Comparison of ENCODE assay signal across 1 cellular context in the genomic region with DNA sequence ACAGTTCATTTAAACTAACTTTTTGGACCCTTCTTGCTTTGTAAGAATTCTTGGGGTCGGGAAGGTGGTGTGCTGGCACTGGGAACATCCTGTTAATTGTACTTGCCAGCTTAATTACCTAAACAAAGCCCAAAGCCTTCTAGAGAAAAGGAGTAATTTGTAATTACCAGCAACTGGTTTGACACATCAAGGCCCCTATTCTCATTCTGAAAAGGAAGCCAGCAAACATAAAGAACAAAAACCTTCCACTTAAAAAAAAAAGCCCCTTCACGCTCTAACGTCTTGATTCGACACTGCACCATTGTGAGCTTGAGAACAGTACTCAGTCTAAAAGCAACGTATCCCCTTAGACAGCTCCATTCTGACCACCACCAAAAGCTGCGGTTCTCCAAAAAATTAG.
TF ChIP-seq lines count a peak whose summit lies in the region.

No MANE protein-coding gene starts in this region.

TF ChIP-seq in WTC11, 78 proteins besides CTCF, POLR2A, EP300 and RAD21 (continued from another document):
- TF ChIP-seq, protein P1, sequence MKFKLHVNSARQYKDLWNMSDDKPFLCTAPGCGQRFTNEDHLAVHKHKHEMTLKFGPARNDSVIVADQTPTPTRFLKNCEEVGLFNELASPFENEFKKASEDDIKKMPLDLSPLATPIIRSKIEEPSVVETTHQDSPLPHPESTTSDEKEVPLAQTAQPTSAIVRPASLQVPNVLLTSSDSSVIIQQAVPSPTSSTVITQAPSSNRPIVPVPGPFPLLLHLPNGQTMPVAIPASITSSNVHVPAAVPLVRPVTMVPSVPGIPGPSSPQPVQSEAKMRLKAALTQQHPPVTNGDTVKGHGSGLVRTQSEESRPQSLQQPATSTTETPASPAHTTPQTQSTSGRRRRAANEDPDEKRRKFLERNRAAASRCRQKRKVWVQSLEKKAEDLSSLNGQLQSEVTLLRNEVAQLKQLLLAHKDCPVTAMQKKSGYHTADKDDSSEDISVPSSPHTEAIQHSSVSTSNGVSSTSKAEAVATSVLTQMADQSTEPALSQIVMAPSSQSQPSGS (CRISPR knock-in tag; IDR thresholded peaks at IDR 0.05; ENCODE audit: borderline replicate concordance, low read depth): no peak
- no peak for TF ChIP-seq MXD4 (CRISPR knock-in tag; IDR thresholded peaks at IDR 0.05; ENCODE audit: borderline replicate concordance)
- no peak for TF ChIP-seq JUN (CRISPR knock-in tag; IDR thresholded peaks at IDR 0.05)
- no peak for TF ChIP-seq ATF1 (CRISPR knock-in tag; IDR thresholded peaks at IDR 0.05)
- no peak for TF ChIP-seq ZNF232 (CRISPR knock-in tag; IDR thresholded peaks at IDR 0.05)
- no peak for TF ChIP-seq NFATC4 (CRISPR knock-in tag; IDR thresholded peaks at IDR 0.05)
- TF ChIP-seq SMAD4 (CRISPR knock-in tag; IDR thresholded peaks at IDR 0.05): no peak
- TF ChIP-seq, protein P2, sequence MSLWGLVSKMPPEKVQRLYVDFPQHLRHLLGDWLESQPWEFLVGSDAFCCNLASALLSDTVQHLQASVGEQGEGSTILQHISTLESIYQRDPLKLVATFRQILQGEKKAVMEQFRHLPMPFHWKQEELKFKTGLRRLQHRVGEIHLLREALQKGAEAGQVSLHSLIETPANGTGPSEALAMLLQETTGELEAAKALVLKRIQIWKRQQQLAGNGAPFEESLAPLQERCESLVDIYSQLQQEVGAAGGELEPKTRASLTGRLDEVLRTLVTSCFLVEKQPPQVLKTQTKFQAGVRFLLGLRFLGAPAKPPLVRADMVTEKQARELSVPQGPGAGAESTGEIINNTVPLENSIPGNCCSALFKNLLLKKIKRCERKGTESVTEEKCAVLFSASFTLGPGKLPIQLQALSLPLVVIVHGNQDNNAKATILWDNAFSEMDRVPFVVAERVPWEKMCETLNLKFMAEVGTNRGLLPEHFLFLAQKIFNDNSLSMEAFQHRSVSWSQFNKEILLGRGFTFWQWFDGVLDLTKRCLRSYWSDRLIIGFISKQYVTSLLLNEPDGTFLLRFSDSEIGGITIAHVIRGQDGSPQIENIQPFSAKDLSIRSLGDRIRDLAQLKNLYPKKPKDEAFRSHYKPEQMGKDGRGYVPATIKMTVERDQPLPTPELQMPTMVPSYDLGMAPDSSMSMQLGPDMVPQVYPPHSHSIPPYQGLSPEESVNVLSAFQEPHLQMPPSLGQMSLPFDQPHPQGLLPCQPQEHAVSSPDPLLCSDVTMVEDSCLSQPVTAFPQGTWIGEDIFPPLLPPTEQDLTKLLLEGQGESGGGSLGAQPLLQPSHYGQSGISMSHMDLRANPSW (CRISPR knock-in tag; conservative IDR thresholded peaks at IDR 0.05; ENCODE audit: low read depth): no peak
- TF ChIP-seq, protein P3, sequence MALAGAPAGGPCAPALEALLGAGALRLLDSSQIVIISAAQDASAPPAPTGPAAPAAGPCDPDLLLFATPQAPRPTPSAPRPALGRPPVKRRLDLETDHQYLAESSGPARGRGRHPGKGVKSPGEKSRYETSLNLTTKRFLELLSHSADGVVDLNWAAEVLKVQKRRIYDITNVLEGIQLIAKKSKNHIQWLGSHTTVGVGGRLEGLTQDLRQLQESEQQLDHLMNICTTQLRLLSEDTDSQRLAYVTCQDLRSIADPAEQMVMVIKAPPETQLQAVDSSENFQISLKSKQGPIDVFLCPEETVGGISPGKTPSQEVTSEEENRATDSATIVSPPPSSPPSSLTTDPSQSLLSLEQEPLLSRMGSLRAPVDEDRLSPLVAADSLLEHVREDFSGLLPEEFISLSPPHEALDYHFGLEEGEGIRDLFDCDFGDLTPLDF (CRISPR knock-in tag; IDR thresholded peaks at IDR 0.05): no peak
- TF ChIP-seq ZNF416 (CRISPR knock-in tag; IDR thresholded peaks at IDR 0.05): no peak
- no peak for TF ChIP-seq GRHL2 (CRISPR knock-in tag; IDR thresholded peaks at IDR 0.05; ENCODE audit: insufficient replicate concordance, severe bottlenecking)
- no peak for TF ChIP-seq RORB (CRISPR knock-in tag; IDR thresholded peaks at IDR 0.05)
- TF ChIP-seq, protein P4, sequence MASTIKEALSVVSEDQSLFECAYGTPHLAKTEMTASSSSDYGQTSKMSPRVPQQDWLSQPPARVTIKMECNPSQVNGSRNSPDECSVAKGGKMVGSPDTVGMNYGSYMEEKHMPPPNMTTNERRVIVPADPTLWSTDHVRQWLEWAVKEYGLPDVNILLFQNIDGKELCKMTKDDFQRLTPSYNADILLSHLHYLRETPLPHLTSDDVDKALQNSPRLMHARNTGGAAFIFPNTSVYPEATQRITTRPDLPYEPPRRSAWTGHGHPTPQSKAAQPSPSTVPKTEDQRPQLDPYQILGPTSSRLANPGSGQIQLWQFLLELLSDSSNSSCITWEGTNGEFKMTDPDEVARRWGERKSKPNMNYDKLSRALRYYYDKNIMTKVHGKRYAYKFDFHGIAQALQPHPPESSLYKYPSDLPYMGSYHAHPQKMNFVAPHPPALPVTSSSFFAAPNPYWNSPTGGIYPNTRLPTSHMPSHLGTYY (CRISPR knock-in tag; IDR thresholded peaks at IDR 0.05): no peak
- no peak for TF ChIP-seq NFYB (CRISPR knock-in tag; conservative IDR thresholded peaks at IDR 0.05; ENCODE audit: low read depth)
- no peak for TF ChIP-seq RELA (CRISPR knock-in tag; IDR thresholded peaks at IDR 0.05; ENCODE audit: borderline replicate concordance)
- TF ChIP-seq, protein P5, sequence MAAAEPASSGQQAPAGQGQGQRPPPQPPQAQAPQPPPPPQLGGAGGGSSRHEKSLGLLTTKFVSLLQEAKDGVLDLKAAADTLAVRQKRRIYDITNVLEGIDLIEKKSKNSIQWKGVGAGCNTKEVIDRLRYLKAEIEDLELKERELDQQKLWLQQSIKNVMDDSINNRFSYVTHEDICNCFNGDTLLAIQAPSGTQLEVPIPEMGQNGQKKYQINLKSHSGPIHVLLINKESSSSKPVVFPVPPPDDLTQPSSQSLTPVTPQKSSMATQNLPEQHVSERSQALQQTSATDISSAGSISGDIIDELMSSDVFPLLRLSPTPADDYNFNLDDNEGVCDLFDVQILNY (CRISPR knock-in tag; IDR thresholded peaks at IDR 0.05): no peak
- no peak for TF ChIP-seq GTF2I (CRISPR knock-in tag; conservative IDR thresholded peaks at IDR 0.05)
